Comparison of ENCODE assay signal across 16 cellular contexts in genomic region chr1:45170151-45170742, GRCh38. TPM values are rescaled to one million over a fixed set of nuclear protein-coding genes. Genes with fewer than 3 reads are reported as not detected.
DNase-seq lines count a peak whose midpoint lies in the region; ATAC-seq, FAIRE-seq and TF ChIP-seq lines count a peak whose summit lies in the region.
"Had no signal": no experiment of that assay in that cellular context is flagged by ENCODE, and none has a peak within 500 bp of the region (broad histone marks: within the 10 kb centered on the region; RNA-seq: fewer than 3 reads in every experiment).

No MANE protein-coding gene starts in this region.

- H3F3A ChIP-seq in PC-3 (ENCODE audit: low read length, unreplicated experiment) = no peaks in the 10 kb centered on the region

- FAIRE-seq in A549 (lab: Jason Lieb, UNC) (no peak), HTR-8/SVneo (lab: Jason Lieb, UNC) (no peak)

- TF ChIP-seq POLR2A in A549 (IDR thresholded peaks at IDR 0.05; ENCODE audit: low read length) = no peak

- POLR2A ChIA-PET in A549 (lab: Yijun Ruan, JAX) (no interaction called here), PC-3 (lab: Charles Lee; ENCODE audit: unreplicated experiment) (no interaction called here)

- H3K27ac ChIP-seq in A549 (no peak overlapping the region), PC-3 (ENCODE audit: low read length) (no peak overlapping the region)
- H3K27ac ChIP-seq: BLaER1 treated with 17β-estradiol and CSF1 and Interleukin-3, amounts not matched to agents 10 nM and 100 nM; KMS-11 had no signal

- no peak for TF ChIP-seq EP300 in A549 (IDR thresholded peaks at IDR 0.05)

- no peaks in the 10 kb centered on the region for H3K36me3 ChIP-seq in PC-3 (ENCODE audit: low read depth, low read length)
- H3K36me3 ChIP-seq: BLaER1 treated with 17β-estradiol and CSF1 and Interleukin-3, amounts not matched to agents 10 nM and 100 nM had no signal

- H4K20me1 ChIP-seq in PC-3 (ENCODE audit: low read length) = no peaks in the 10 kb centered on the region
- H4K20me1 ChIP-seq: BLaER1 treated with 17β-estradiol and CSF1 and Interleukin-3, amounts not matched to agents 10 nM and 100 nM had no signal

- 63% methylated on average over 4 of the region's 4 CpGs for WGBS in A549 (ENCODE audit: missing lambda C conversion rate)

- no TSS peak for BruUV-seq in PC-3 (replicated peaks; lab: Mats Ljungman, UMichigan)

- no peaks in the 10 kb centered on the region for H3K79me2 ChIP-seq in PC-3 (ENCODE audit: low read length)

- H3K9ac ChIP-seq in PC-3 (ENCODE audit: low read length) = no peak overlapping the region
- H3K9ac ChIP-seq: BLaER1 treated with 17β-estradiol and CSF1 and Interleukin-3, amounts not matched to agents 10 nM and 100 nM; KMS-11 had no signal

- no peak overlapping the region for H2AFZ ChIP-seq in PC-3 (ENCODE audit: low read length)

- no peak for DNase-seq in A549 (ENCODE audit: low read depth in 1 of 2, low spot score in 1 of 2)
- DNase-seq in DMS53 treated with DMSO at 0.1 percent for 48 hours (lab: John Stamatoyannopoulos, UW; ENCODE audit: unreplicated experiment) = peak; percentile 11
- DNase-seq in PC-3 = peak; percentile 40
- DNase-seq in effector CD8-positive, alpha-beta T cell (lab: John Stamatoyannopoulos, UW) = no peak
- DNase-seq in HTR-8/SVneo (ENCODE audit: insufficient read length, low spot score) = no peak
- DNase-seq: Calu3; CD8-positive, alpha-beta T cell; DMS 273 treated with DMSO at 0.1 percent for 48 hours; DMS79; GF-D8; GOT3; H7 had no signal

- H3K9me2 ChIP-seq in PC-3 (replicated peaks; ENCODE audit: low read length) = no peaks in the 10 kb centered on the region

- TF ChIP-seq CTCF in A549 (IDR thresholded peaks at IDR 0.05) (no peak), PC-3 (conservative IDR thresholded peaks at IDR 0.05; ENCODE audit: low read depth, low read length) (no peak)

- H3K27me3 ChIP-seq in PC-3 (ENCODE audit: low read length) = no peaks in the 10 kb centered on the region
- H3K27me3 ChIP-seq: BLaER1 treated with 17β-estradiol and CSF1 and Interleukin-3, amounts not matched to agents 10 nM and 100 nM had no signal

- intact Hi-C loops in PC-3 (cut with micrococcal nuclease) = no loop called here

- TF ChIP-seq RAD21 in A549 (conservative IDR thresholded peaks at IDR 0.05 in 1 of 2, IDR thresholded peaks at IDR 0.05 in 1 of 2) = no peak

- H3K4me1 ChIP-seq in A549 (peaks cover 25% of the 10 kb centered on the region), PC-3 (ENCODE audit: insufficient read depth, low read length) (peaks cover 24% of the 10 kb centered on the region)
- H3K4me1 ChIP-seq: BLaER1 treated with 17β-estradiol and CSF1 and Interleukin-3, amounts not matched to agents 10 nM and 100 nM had no signal

- H3K9me3 ChIP-seq in A549 (no peaks in the 10 kb centered on the region), PC-3 (ENCODE audit: low read length) (no peaks in the 10 kb centered on the region)
- H3K9me3 ChIP-seq: BLaER1 treated with 17β-estradiol and CSF1 and Interleukin-3, amounts not matched to agents 10 nM and 100 nM had no signal

- CTCF ChIA-PET in A549 (lab: Yijun Ruan, JAX) (interaction anchor here (1.0 kb wide), 1 partner anchor 156 kb away, joined by 3 read pairs; no protein-coding TSS in a partner anchor), PC-3 (lab: Charles Lee) (no interaction called here)

- H3K4me2 ChIP-seq in A549 = 0 out of 3 replicates have a peak overlapping the region, but pooled peaks have one; percentile 8
- peak overlapping the region; percentile 50 for H3K4me2 ChIP-seq in PC-3 (ENCODE audit: low read length)
- H3K4me2 ChIP-seq: BLaER1 treated with 17β-estradiol and CSF1 and Interleukin-3, amounts not matched to agents 10 nM and 100 nM; KMS-11 had no signal

- ATAC-seq in A549 (no peak), PC-3 (peak; percentile 83), GM18502 (IDR thresholded peaks at IDR 0.05; ENCODE audit: poor library complexity, unreplicated experiment) (no peak)
- ATAC-seq: CD8-positive, alpha-beta T cell; HCT116 had no signal

- H3K4me3 ChIP-seq in A549 (no peak overlapping the region), PC-3 (ENCODE audit: low read length) (no peak overlapping the region)
- H3K4me3 ChIP-seq: BLaER1 treated with 17β-estradiol and CSF1 and Interleukin-3, amounts not matched to agents 10 nM and 100 nM had no signal

TF ChIP-seq in A549, 52 proteins besides CTCF, POLR2A, EP300 and RAD21:
- TF ChIP-seq GATA3 (IDR thresholded peaks at IDR 0.05; ENCODE audit: borderline replicate concordance) (no peak), ELK1 (IDR thresholded peaks at IDR 0.05; ENCODE audit: low read depth, low read length) (no peak), EHMT2 (IDR thresholded peaks at IDR 0.05; ENCODE audit: low read depth) (no peak), KDM1A (IDR thresholded peaks at IDR 0.05; ENCODE audit: low read depth) (no peak), EHF (CRISPR knock-in tag; IDR thresholded peaks at IDR 0.05) (no peak), RFX5 (IDR thresholded peaks at IDR 0.05) (no peak), CHD2 (IDR thresholded peaks at IDR 0.05; ENCODE audit: low read length, partially characterized antibody) (no peak), PBX3 (IDR thresholded peaks at IDR 0.05) (no peak), REST (IDR thresholded peaks at IDR 0.05) (no peak)
TF ChIP-seq in A549: peak in this region for 0.

RNA-seq across cellular contexts. Expression of gene ZSWIM5, which starts 36.2 kb away (rescaled TPM):
- polyA plus RNA-seq in A549 (2011; rRNA removed) = 1.3 and 2.0 TPM in 2 replicates
- polyA plus RNA-seq in A549 (2012; cell fraction: cytosol; rRNA removed) = 0.21 and 0.26 TPM in 2 replicates
- 0.67 and 0.80 TPM in 2 replicates for polyA plus RNA-seq in A549 (2012; cell fraction: nucleus; rRNA removed)
- 0.39 to 0.52 TPM (median 0.49 TPM) in 3 replicates for polyA plus RNA-seq in A549 (2017; fragmentation: RNase III; extraction: RNeasy Plus Mini Kit Qiagen cat#74134 plus additional on column Dnase treatment)
- polyA minus RNA-seq in A549 (2011; rRNA and poly(A)+ RNA removed) = 1.8 and 3.0 TPM in 2 replicates
- total RNA-seq in PC-3 (2014; rRNA removed) = 1.4 and 1.6 TPM in 2 replicates

Comparison
In these comparisons a context has a peak if more than half of its experiments do, and no peak if none do; other contexts are left out.
1. DNase-seq: peak in DMS53 treated with DMSO at 0.1 percent for 48 hours (single experiment) and PC-3 (single experiment); none in A549 (0 of 2), effector CD8-positive, alpha-beta T cell (single experiment) and HTR-8/SVneo (single experiment).